In the genomic region with DNA sequence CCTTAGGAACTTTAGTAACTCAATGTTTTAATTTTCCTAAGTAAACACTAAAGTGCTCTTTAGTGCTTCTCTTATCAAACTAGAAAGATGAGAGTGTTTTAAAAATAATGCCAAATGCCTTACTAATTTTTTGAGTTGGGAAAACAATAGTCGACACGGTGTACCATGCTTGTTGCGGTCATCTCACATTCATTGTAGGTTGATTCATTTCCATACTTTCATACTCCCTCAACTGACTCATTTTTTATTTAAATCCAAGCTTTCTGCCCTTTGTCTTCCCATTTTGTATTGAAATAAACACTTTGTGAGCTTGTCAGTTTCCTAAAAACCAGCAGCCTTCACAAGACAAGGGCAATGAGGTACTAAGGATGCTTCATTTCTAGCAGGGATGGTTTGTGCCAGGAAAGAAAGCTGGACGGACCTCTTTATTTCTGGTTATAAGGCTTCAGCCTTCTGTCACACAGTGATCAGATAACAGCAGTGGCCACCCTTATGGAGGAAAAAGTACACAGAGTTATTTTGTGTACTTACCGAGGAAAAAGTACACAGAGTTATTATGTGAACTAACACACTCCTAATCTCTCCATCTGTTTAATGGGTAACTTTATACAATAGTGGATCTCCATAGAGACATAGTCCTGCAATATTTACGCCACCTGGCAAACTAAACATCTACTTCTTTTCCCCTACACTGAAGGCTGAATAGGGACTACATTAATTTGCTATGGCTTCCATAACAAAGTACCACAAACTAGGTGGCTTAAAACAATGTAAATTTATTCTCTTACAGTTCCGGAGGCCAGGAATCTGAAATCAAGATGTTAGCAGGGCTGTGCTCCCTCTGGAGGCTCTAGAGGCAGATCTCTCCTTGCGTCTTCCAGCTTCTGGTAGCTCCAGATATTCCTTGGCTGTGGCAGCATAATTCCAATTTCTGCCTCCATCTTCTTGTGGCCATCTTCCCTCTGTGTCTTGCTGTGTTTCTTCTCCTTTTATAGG, we compare ENCODE assay signal across 1 cellular context.
TF ChIP-seq lines count a peak whose summit lies in the region.

No MANE protein-coding gene starts in this region.

TF ChIP-seq in HepG2, 621 proteins besides CTCF, POLR2A, EP300 and RAD21 (continued from another document):
- TF ChIP-seq KMT2A (CRISPR knock-in tag; IDR thresholded peaks at IDR 0.05) = no peak
- peak; percentile 69 for TF ChIP-seq GATAD2A (CRISPR knock-in tag; IDR thresholded peaks at IDR 0.05)
- TF ChIP-seq CREB1 (IDR thresholded peaks at IDR 0.05) = no peak
- 0 out of 2 replicates have a peak, but pooled peaks have one; percentile 28 for TF ChIP-seq CREB1 (CRISPR knock-in tag; IDR thresholded peaks at IDR 0.05)
- TF ChIP-seq FOXA3 (CRISPR knock-in tag; IDR thresholded peaks at IDR 0.05) = peak; percentile 86
- TF ChIP-seq FOXJ3 (CRISPR knock-in tag; IDR thresholded peaks at IDR 0.05; ENCODE audit: borderline replicate concordance) = peak; percentile 77
- TF ChIP-seq, protein P1, sequence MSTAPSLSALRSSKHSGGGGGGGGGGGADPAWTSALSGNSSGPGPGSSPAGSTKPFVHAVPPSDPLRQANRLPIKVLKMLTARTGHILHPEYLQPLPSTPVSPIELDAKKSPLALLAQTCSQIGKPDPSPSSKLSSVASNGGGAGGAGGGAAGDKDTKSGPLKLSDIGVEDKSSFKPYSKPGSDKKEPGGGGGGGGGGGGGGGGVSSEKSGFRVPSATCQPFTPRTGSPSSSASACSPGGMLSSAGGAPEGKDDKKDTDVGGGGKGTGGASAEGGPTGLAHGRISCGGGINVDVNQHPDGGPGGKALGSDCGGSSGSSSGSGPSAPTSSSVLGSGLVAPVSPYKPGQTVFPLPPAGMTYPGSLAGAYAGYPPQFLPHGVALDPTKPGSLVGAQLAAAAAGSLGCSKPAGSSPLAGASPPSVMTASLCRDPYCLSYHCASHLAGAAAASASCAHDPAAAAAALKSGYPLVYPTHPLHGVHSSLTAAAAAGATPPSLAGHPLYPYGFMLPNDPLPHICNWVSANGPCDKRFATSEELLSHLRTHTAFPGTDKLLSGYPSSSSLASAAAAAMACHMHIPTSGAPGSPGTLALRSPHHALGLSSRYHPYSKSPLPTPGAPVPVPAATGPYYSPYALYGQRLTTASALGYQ (CRISPR knock-in tag; IDR thresholded peaks at IDR 0.05) = 0 out of 2 replicates have a peak, but pooled peaks have one; percentile 32
- TF ChIP-seq FOXP4 (CRISPR knock-in tag; IDR thresholded peaks at IDR 0.05) = peak; percentile 80
- TF ChIP-seq ZXDC (CRISPR knock-in tag; IDR thresholded peaks at IDR 0.05) = no peak
- no peak for TF ChIP-seq POLR2AphosphoS5 (IDR thresholded peaks at IDR 0.05; ENCODE audit: low read depth, low read length)
- TF ChIP-seq, protein P2, sequence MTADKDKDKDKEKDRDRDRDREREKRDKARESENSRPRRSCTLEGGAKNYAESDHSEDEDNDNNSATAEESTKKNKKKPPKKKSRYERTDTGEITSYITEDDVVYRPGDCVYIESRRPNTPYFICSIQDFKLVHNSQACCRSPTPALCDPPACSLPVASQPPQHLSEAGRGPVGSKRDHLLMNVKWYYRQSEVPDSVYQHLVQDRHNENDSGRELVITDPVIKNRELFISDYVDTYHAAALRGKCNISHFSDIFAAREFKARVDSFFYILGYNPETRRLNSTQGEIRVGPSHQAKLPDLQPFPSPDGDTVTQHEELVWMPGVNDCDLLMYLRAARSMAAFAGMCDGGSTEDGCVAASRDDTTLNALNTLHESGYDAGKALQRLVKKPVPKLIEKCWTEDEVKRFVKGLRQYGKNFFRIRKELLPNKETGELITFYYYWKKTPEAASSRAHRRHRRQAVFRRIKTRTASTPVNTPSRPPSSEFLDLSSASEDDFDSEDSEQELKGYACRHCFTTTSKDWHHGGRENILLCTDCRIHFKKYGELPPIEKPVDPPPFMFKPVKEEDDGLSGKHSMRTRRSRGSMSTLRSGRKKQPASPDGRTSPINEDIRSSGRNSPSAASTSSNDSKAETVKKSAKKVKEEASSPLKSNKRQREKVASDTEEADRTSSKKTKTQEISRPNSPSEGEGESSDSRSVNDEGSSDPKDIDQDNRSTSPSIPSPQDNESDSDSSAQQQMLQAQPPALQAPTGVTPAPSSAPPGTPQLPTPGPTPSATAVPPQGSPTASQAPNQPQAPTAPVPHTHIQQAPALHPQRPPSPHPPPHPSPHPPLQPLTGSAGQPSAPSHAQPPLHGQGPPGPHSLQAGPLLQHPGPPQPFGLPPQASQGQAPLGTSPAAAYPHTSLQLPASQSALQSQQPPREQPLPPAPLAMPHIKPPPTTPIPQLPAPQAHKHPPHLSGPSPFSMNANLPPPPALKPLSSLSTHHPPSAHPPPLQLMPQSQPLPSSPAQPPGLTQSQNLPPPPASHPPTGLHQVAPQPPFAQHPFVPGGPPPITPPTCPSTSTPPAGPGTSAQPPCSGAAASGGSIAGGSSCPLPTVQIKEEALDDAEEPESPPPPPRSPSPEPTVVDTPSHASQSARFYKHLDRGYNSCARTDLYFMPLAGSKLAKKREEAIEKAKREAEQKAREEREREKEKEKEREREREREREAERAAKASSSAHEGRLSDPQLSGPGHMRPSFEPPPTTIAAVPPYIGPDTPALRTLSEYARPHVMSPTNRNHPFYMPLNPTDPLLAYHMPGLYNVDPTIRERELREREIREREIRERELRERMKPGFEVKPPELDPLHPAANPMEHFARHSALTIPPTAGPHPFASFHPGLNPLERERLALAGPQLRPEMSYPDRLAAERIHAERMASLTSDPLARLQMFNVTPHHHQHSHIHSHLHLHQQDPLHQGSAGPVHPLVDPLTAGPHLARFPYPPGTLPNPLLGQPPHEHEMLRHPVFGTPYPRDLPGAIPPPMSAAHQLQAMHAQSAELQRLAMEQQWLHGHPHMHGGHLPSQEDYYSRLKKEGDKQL (CRISPR knock-in tag; IDR thresholded peaks at IDR 0.05; ENCODE audit: low read depth) = peak; percentile 47; the same call in 1 of the 2 replicates
- peak; percentile 66; the same call in 1 of the 2 replicates for TF ChIP-seq ZMYM2 (CRISPR knock-in tag; IDR thresholded peaks at IDR 0.05)
- 0 out of 2 replicates have a peak, but pooled peaks have one; percentile 18 for TF ChIP-seq CREM (IDR thresholded peaks at IDR 0.05)
- TF ChIP-seq CREM (CRISPR knock-in tag; IDR thresholded peaks at IDR 0.05) = no peak
- peak; percentile 52; the same call in 1 of the 2 replicates for TF ChIP-seq RARA (CRISPR knock-in tag; IDR thresholded peaks at IDR 0.05)
- TF ChIP-seq RFX1 (IDR thresholded peaks at IDR 0.05) = peak; percentile 37; the same call in 1 of the 2 replicates
- 0 out of 2 replicates have a peak, but pooled peaks have one; percentile 43 for TF ChIP-seq HMG20B (CRISPR knock-in tag; conservative IDR thresholded peaks at IDR 0.05)
- TF ChIP-seq GATA4 (IDR thresholded peaks at IDR 0.05; ENCODE audit: borderline replicate concordance, low read depth) = 0 out of 2 replicates have a peak, but pooled peaks have one; percentile 30
- TF ChIP-seq MIXL1 (CRISPR knock-in tag; IDR thresholded peaks at IDR 0.05) = 0 out of 2 replicates have a peak, but pooled peaks have one; percentile 32
- TF ChIP-seq, protein P3, sequence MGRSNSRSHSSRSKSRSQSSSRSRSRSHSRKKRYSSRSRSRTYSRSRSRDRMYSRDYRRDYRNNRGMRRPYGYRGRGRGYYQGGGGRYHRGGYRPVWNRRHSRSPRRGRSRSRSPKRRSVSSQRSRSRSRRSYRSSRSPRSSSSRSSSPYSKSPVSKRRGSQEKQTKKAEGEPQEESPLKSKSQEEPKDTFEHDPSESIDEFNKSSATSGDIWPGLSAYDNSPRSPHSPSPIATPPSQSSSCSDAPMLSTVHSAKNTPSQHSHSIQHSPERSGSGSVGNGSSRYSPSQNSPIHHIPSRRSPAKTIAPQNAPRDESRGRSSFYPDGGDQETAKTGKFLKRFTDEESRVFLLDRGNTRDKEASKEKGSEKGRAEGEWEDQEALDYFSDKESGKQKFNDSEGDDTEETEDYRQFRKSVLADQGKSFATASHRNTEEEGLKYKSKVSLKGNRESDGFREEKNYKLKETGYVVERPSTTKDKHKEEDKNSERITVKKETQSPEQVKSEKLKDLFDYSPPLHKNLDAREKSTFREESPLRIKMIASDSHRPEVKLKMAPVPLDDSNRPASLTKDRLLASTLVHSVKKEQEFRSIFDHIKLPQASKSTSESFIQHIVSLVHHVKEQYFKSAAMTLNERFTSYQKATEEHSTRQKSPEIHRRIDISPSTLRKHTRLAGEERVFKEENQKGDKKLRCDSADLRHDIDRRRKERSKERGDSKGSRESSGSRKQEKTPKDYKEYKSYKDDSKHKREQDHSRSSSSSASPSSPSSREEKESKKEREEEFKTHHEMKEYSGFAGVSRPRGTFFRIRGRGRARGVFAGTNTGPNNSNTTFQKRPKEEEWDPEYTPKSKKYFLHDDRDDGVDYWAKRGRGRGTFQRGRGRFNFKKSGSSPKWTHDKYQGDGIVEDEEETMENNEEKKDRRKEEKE (IDR thresholded peaks at IDR 0.05) = no peak
- TF ChIP-seq TCF12 (IDR thresholded peaks at IDR 0.05) = no peak
- no peak for TF ChIP-seq TCF12 (CRISPR knock-in tag; IDR thresholded peaks at IDR 0.05)
- TF ChIP-seq, protein P4, sequence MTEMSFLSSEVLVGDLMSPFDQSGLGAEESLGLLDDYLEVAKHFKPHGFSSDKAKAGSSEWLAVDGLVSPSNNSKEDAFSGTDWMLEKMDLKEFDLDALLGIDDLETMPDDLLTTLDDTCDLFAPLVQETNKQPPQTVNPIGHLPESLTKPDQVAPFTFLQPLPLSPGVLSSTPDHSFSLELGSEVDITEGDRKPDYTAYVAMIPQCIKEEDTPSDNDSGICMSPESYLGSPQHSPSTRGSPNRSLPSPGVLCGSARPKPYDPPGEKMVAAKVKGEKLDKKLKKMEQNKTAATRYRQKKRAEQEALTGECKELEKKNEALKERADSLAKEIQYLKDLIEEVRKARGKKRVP (CRISPR knock-in tag; IDR thresholded peaks at IDR 0.05) = 0 out of 4 replicates have a peak, but pooled peaks of 1 of the 2 experiments have one; percentile 31
- TF ChIP-seq ZNF597 (CRISPR knock-in tag; IDR thresholded peaks at IDR 0.05) = no peak
- no peak for TF ChIP-seq MAF1 (CRISPR knock-in tag; IDR thresholded peaks at IDR 0.05; ENCODE audit: borderline replicate concordance)
- TF ChIP-seq ZNF572 (CRISPR knock-in tag; IDR thresholded peaks at IDR 0.05) = no peak
